ENCODE assay signal across 14 cellular contexts in the genomic region with DNA sequence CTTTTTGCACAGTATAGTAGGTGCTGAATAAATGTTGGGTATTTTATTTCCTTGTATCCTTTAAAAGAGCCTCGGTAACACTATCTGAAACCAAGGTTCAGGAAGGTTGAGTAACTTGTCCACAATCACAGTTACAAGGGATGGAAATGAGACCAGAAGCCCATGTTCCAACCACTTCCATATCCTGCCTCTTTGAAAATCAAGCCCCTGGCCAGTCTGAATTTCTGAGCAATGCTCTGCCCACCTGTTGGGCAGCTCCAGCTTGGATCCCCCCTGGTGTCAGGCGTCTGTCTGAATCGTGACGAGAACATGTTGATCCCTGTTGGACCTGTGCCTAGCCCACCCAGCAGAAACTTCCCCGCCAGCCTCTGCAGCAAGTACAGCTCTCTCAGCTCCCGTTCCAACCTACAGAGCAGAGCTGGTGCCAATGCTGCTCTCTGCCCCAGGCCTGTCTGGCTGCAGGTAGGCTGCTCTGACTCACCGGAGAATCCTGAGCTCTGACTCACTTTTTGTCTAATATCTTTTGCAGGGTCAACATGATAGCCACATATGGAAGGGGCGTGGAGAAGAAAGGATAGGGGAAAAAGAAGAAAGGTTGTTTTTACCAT.
DNase-seq lines count a peak whose midpoint lies in the region; ATAC-seq, FAIRE-seq and TF ChIP-seq lines count a peak whose summit lies in the region.
"Had no signal": no experiment of that assay in that cellular context is flagged by ENCODE, and none has a peak within 500 bp of the region (broad histone marks: within the 10 kb centered on the region; RNA-seq: fewer than 3 reads in every experiment).

No MANE protein-coding gene starts in this region.

- CTCF ChIA-PET in A549 (lab: Yijun Ruan, JAX) = interaction anchor here (0.8 to 1.1 kb wide), 3 partner anchors 37 to 241 kb away, joined by 3 read pairs; no protein-coding TSS in a partner anchor

- H3K36me3 ChIP-seq in RWPE2 (ENCODE audit: low read depth) = no peaks in the 10 kb centered on the region
- no peaks in the 10 kb centered on the region for H3K36me3 ChIP-seq in right atrium auricular region
- H3K36me3 ChIP-seq: upper lobe of left lung had no signal

- TF ChIP-seq RAD21 in A549 (conservative IDR thresholded peaks at IDR 0.05 in 1 of 2, IDR thresholded peaks at IDR 0.05 in 1 of 2) = no peak

- no peak for FAIRE-seq in A549 (lab: Jason Lieb, UNC)
- FAIRE-seq: H1 had no signal

- no peak for TF ChIP-seq CTCF in A549 (IDR thresholded peaks at IDR 0.05)
- no peak for TF ChIP-seq CTCF in RWPE2 (IDR thresholded peaks at IDR 0.05; ENCODE audit: poor library complexity, severe bottlenecking)
- no peak for TF ChIP-seq CTCF in right atrium auricular region (IDR thresholded peaks at IDR 0.05)

- H3K27me3 ChIP-seq in RWPE2 (ENCODE audit: insufficient read depth, poor library complexity, severe bottlenecking) = no peaks in the 10 kb centered on the region
- H3K27me3 ChIP-seq in right atrium auricular region = no peaks in the 10 kb centered on the region
- H3K27me3 ChIP-seq: upper lobe of left lung had no signal

- H3K4me1 ChIP-seq in A549 = peaks cover 19% of the 10 kb centered on the region; the same call in 2 of the 3 replicates
- peaks cover 55% of the 10 kb centered on the region for H3K4me1 ChIP-seq in RWPE2 (ENCODE audit: insufficient read depth, poor library complexity, severe bottlenecking)
- no peaks in the 10 kb centered on the region for H3K4me1 ChIP-seq in right atrium auricular region
- H3K4me1 ChIP-seq: upper lobe of left lung had no signal

- ATAC-seq in A549 (peak; percentile 79 to 93), HG02588 (IDR thresholded peaks at IDR 0.05; ENCODE audit: unreplicated experiment) (peak; percentile 31), RWPE2 (ENCODE audit: low read depth) (peak; percentile 87), HG03097 (IDR thresholded peaks at IDR 0.05; ENCODE audit: low FRiP score, unreplicated experiment) (no peak)
- no peak for ATAC-seq in activated CD4-positive, CD25-positive, alpha-beta regulatory T cell treated with anti-CD3 and anti-CD28 coated beads, Interleukin-2, amount 50 U/mL, for 24 hours

- peak overlapping the region; percentile 16; the same call in 1 of the 3 replicates for H3K4me3 ChIP-seq in A549
- no peak overlapping the region for H3K4me3 ChIP-seq in RWPE2 (ENCODE audit: severe bottlenecking)
- H3K4me3 ChIP-seq in right atrium auricular region = no peak overlapping the region
- H3K4me3 ChIP-seq: coronary artery, upper lobe of left lung had no signal

- H3K4me2 ChIP-seq in A549 = peak overlapping the region; percentile 63

- DNase-seq in A549 (ENCODE audit: low read depth in 1 of 2, low spot score in 1 of 2) = peak; percentile 51 to 60
- peak; percentile 96 for DNase-seq in RWPE2 (ENCODE audit: low spot score)
- DNase-seq in islet precursor cell = peak; percentile 98
- DNase-seq in NCI-H345 treated with DMSO at 0.1 percent for 48 hours (lab: John Stamatoyannopoulos, UW; ENCODE audit: unreplicated experiment) = no peak
- no peak for DNase-seq in right atrium auricular region (ENCODE audit: low spot score)
- DNase-seq: activated T-cell treated with anti-CD3 and anti-CD28 coated beads, Interleukin-2, amount 50 U/mL, for 48 hours; hippocampal formation; NCI-H510A treated with DMSO at 0.1 percent for 48 hours had no signal

- POLR2A ChIA-PET in A549 (lab: Yijun Ruan, JAX) = no interaction called here

- WGBS in A549 (ENCODE audit: missing lambda C conversion rate) = 13% methylated on average over 6 of the region's 8 CpGs

- peak overlapping the region; percentile 37 to 55; a peak in 5 of 6 replicates for H3K27ac ChIP-seq in A549
- peak overlapping the region; percentile 99 for H3K27ac ChIP-seq in RWPE2 (ENCODE audit: poor library complexity, severe bottlenecking)
- no peak overlapping the region for H3K27ac ChIP-seq in right atrium auricular region
- H3K27ac ChIP-seq: coronary artery, upper lobe of left lung had no signal

- no peak; a peak in 1 of 5 replicates for TF ChIP-seq EP300 in A549 (IDR thresholded peaks at IDR 0.05)

- H3K9me3 ChIP-seq in A549 = no peaks in the 10 kb centered on the region
- no peaks in the 10 kb centered on the region for H3K9me3 ChIP-seq in RWPE2 (ENCODE audit: severe bottlenecking)
- H3K9me3 ChIP-seq in right atrium auricular region = no peaks in the 10 kb centered on the region
- H3K9me3 ChIP-seq: upper lobe of left lung had no signal

- TF ChIP-seq POLR2A in A549 (IDR thresholded peaks at IDR 0.05; ENCODE audit: low read length) = no peak

TF ChIP-seq in A549, 52 proteins besides CTCF, POLR2A, EP300 and RAD21:
- TF ChIP-seq FOSL2 (IDR thresholded peaks at IDR 0.05) (peak; percentile 18; the same call in 1 of the 2 replicates), FOSL2 (CRISPR knock-in tag; IDR thresholded peaks at IDR 0.05) (no peak), POLR2AphosphoS2 (conservative IDR thresholded peaks at IDR 0.05; ENCODE audit: low read length) (no peak), JUNB (IDR thresholded peaks at IDR 0.05) (0 out of 2 replicates have a peak, but pooled peaks have one; percentile 29)

Comparison
In these comparisons a context has a peak if more than half of its experiments do, and no peak if none do; other contexts are left out.
1. ATAC-seq: peak in A549 (2 of 2), HG02588 (single experiment) and RWPE2 (single experiment); none in HG03097 (single experiment) and activated CD4-positive, CD25-positive, alpha-beta regulatory T cell treated with anti-CD3 and anti-CD28 coated beads, Interleukin-2, amount 50 U/mL, for 24 hours (0 of 2).
2. DNase-seq: peak in A549 (2 of 2), RWPE2 (single experiment) and islet precursor cell (single experiment); none in NCI-H345 treated with DMSO at 0.1 percent for 48 hours (single experiment) and right atrium auricular region (single experiment).
3. H3K27ac ChIP-seq: peak in A549 (2 of 2) and RWPE2 (single experiment); none in right atrium auricular region (0 of 2).